Comparison of ENCODE assay signal across 8 cellular contexts in genomic region chr1:24849653-24850295, GRCh38.
A peak's percentile ranks its signal among the peaks of the same experiment; 100 is the strongest.
DNase-seq lines count a peak whose midpoint lies in the region; ATAC-seq, FAIRE-seq and TF ChIP-seq lines count a peak whose summit lies in the region.

No MANE protein-coding gene starts in this region.

- no peaks in the 10 kb centered on the region for H3K36me3 Mint-ChIP-seq in CD4-positive, alpha-beta T cell (ENCODE audit: low read depth)

- H3K27me3 Mint-ChIP-seq in CD4-positive, alpha-beta T cell = no peaks in the 10 kb centered on the region

- no peak overlapping the region for H3K27ac ChIP-seq in CD4-positive, alpha-beta T cell (ENCODE audit: low read depth, low read length)
- H3K27ac ChIP-seq in HEK293 (ENCODE audit: extremely low read depth, low read depth, low read length) (no peak overlapping the region), kidney (ENCODE audit: low read depth in 2 of 2, low read length in 2 of 2) (no peak overlapping the region)

- TF ChIP-seq CTCF in CD4-positive, alpha-beta T cell (IDR thresholded peaks at IDR 0.05) = peak; percentile 32
- TF ChIP-seq CTCF in HEK293 (tag by site-specific recombination; IDR thresholded peaks at IDR 0.05) = peak; percentile 55; the same call in 1 of the 2 replicates
- 0 out of 2 replicates have a peak, but pooled peaks have one; percentile 22 for TF ChIP-seq CTCF in WI38 (IDR thresholded peaks at IDR 0.05; ENCODE audit: low read depth, low read length)
- peak; percentile 33 for TF ChIP-seq CTCF in kidney (IDR thresholded peaks at IDR 0.05; ENCODE audit: borderline replicate concordance, extremely low read depth, insufficient read depth)

- POLR2A ChIA-PET in CD4-positive, alpha-beta T cell (lab: Charles Lee) = interaction anchor here (0.6 to 2.9 kb wide), 5 partner anchors 28 to 251 kb away, joined by 3 to 17 read pairs (median 4); partner anchors contain the start of gene RUNX3
- POLR2A ChIA-PET in HEK293 (lab: Yijun Ruan, JAX) = no interaction called here

- TF ChIP-seq POLR2A in GM12891 (IDR thresholded peaks at IDR 0.05; ENCODE audit: low read depth, low read length) = no peak

- DNase-seq in CD4-positive, alpha-beta T cell = peak in 2 of 10 experiments; percentile 10 to 28
- DNase-seq in kidney (no peak), NCI-H1436 (lab: John Stamatoyannopoulos, UW) (no peak), GM12891 (ENCODE audit: insufficient read length, low spot score) (no peak)
- DNase-seq in central memory CD4-positive, alpha-beta T cell = no peak

- no peak for FAIRE-seq in kidney (lab: Jason Lieb, UNC)
- FAIRE-seq in GM12891 (lab: Jason Lieb, UNC) = no peak

- no peaks in the 10 kb centered on the region for H3K9me3 ChIP-seq in CD4-positive, alpha-beta T cell (ENCODE audit: control insufficient read depth, low read length)
- H3K9me3 ChIP-seq in HEK293 (ENCODE audit: control insufficient read depth, insufficient read depth, low read depth, low read length) = no peaks in the 10 kb centered on the region
- no peaks in the 10 kb centered on the region for H3K9me3 ChIP-seq in kidney (ENCODE audit: control insufficient read depth in 1 of 2, low read length in 2 of 2)

- H3K4me1 Mint-ChIP-seq in CD4-positive, alpha-beta T cell (ENCODE audit: low read depth) = peaks cover 9% of the 10 kb centered on the region

- H3K4me3 ChIP-seq in HEK293 (ENCODE audit: low read depth, low read length) (no peak overlapping the region), WI38 (ENCODE audit: low read depth, low read length) (no peak overlapping the region), kidney (ENCODE audit: low read length in 2 of 2) (no peak overlapping the region)

- H3K27me3 ChIP-seq in CD4-positive, alpha-beta T cell (ENCODE audit: control insufficient read depth, insufficient read depth, low read length) = no peaks in the 10 kb centered on the region

- H3K4me1 ChIP-seq in HEK293 (ENCODE audit: control insufficient read depth, insufficient read depth, low read length) = peaks cover 5% of the 10 kb centered on the region
- peaks cover 0 to 2% of the 10 kb centered on the region in 2 donors for H3K4me1 ChIP-seq in kidney (ENCODE audit: control insufficient read depth in 1 of 2, insufficient read depth in 1 of 2, low read depth in 1 of 2, low read length in 2 of 2)

- H3K36me3 ChIP-seq in HEK293 (ENCODE audit: control insufficient read depth in 2 of 2, insufficient read depth in 1 of 2, low read length in 2 of 2) (no peaks in the 10 kb centered on the region), kidney (ENCODE audit: control insufficient read depth in 1 of 2, insufficient read depth in 2 of 2, low read length in 2 of 2) (no peaks in the 10 kb centered on the region)

- no peaks in the 10 kb centered on the region for H3K9me3 Mint-ChIP-seq in CD4-positive, alpha-beta T cell

- CTCF ChIA-PET in CD4-positive, alpha-beta T cell (lab: Charles Lee) = interaction anchor here (1.5 to 4.4 kb wide), 3 partner anchors 9 to 187 kb away, joined by 3 to 26 read pairs (median 4); no protein-coding TSS in a partner anchor
- CTCF ChIA-PET in HEK293 (lab: Yijun Ruan, JAX) = interaction anchor here (0.6 to 4.3 kb wide), 19 partner anchors 10 to 464 kb away, joined by 3 to 39 read pairs (median 4); no protein-coding TSS in a partner anchor

- ATAC-seq in CD4-positive, alpha-beta T cell (ENCODE audit: poor library complexity) = no peak
- ATAC-seq in GM21825 (IDR thresholded peaks at IDR 0.05; ENCODE audit: unreplicated experiment) = no peak

- intact Hi-C loops in CD4-positive, alpha-beta T cell (cut with DNase I, micrococcal nuclease) = loop anchor here in 1 of 2 experiments (1.0 to 5.0 kb wide), 3 partner anchors 48 to 356 kb away; no protein-coding TSS in a partner anchor
- intact Hi-C loops in kidney (cut with DNase I) = loop anchor here (10.0 kb wide), 1 partner anchor 355 kb away; no protein-coding TSS in a partner anchor

- no peak overlapping the region for H3K27ac Mint-ChIP-seq in CD4-positive, alpha-beta T cell

- H3K4me3 Mint-ChIP-seq in CD4-positive, alpha-beta T cell = peak overlapping the region; percentile 77

- H3K9ac ChIP-seq in kidney (ENCODE audit: low read length in 2 of 2) = no peak overlapping the region

TF ChIP-seq in HEK293, 187 proteins besides CTCF, POLR2A, EP300 and RAD21 (continues in another document):
- peak; percentile 19; the same call in 1 of the 2 replicates for TF ChIP-seq ZBTB48 (tag by site-specific recombination; IDR thresholded peaks at IDR 0.05)
- peak; percentile 63 for TF ChIP-seq ZNF654 (tag by site-specific recombination; IDR thresholded peaks at IDR 0.05; ENCODE audit: low read depth)
- TF ChIP-seq ZBTB17 (tag by site-specific recombination; IDR thresholded peaks at IDR 0.05) = no peak
- TF ChIP-seq ZBTB21 (tag by site-specific recombination; IDR thresholded peaks at IDR 0.05) = no peak
- TF ChIP-seq ZSCAN4 (tag by site-specific recombination; IDR thresholded peaks at IDR 0.05) = no peak
- TF ChIP-seq ZNF335 (tag by site-specific recombination; conservative IDR thresholded peaks at IDR 0.05) = 0 out of 2 replicates have a peak, but pooled peaks have one; percentile 27
- TF ChIP-seq ZNF148 (tag by site-specific recombination; IDR thresholded peaks at IDR 0.05; ENCODE audit: borderline replicate concordance) = no peak

TF ChIP-seq in GM12891, 5 proteins besides CTCF, POLR2A, EP300 and RAD21:
- TF ChIP-seq TAF1 (IDR thresholded peaks at IDR 0.05; ENCODE audit: low read depth, low read length) (no peak), PAX5 (IDR thresholded peaks at IDR 0.05; ENCODE audit: insufficient read depth, low read length, severe bottlenecking) (no peak), POU2F2 (IDR thresholded peaks at IDR 0.05; ENCODE audit: low read depth, low read length) (no peak), POLR2AphosphoS5 (IDR thresholded peaks at IDR 0.05; ENCODE audit: low read depth, low read length) (no peak), SPI1 (IDR thresholded peaks at IDR 0.05; ENCODE audit: low read depth, low read length) (no peak)
